In genomic region chr1:170010443-170010842, GRCh38 we compare ENCODE assay signal across 9 cellular contexts.
DNase-seq lines count a peak whose midpoint lies in the region; ATAC-seq and TF ChIP-seq lines count a peak whose summit lies in the region.
"Had no signal": no experiment of that assay in that cellular context is flagged by ENCODE, and none has a peak within 500 bp of the region (broad histone marks: within the 10 kb centered on the region; RNA-seq: fewer than 3 reads in every experiment).

No MANE protein-coding gene starts in this region.

- TF ChIP-seq CTCF in AG10803 (conservative IDR thresholded peaks at IDR 0.05; ENCODE audit: low read length) (peak; percentile 68), foreskin fibroblast (IDR thresholded peaks at IDR 0.05; ENCODE audit: low read depth, low read length) (peak; percentile 46), suprapubic skin (IDR thresholded peaks at IDR 0.05) (peak in 1 of 2 donors; percentile 17)

- no peak overlapping the region for H3K27ac ChIP-seq in GM23248
- no peak overlapping the region for H3K27ac ChIP-seq in suprapubic skin
- H3K27ac ChIP-seq: HL-60 had no signal

- H3K27me3 ChIP-seq in GM23248 (replicated peaks; ENCODE audit: insufficient read depth) (no peaks in the 10 kb centered on the region), suprapubic skin (no peaks in the 10 kb centered on the region)

- H3K4me1 ChIP-seq in GM23248 (ENCODE audit: insufficient read depth) (no peaks in the 10 kb centered on the region), suprapubic skin (no peaks in the 10 kb centered on the region)

- H3K79me2 ChIP-seq in GM23248 (ENCODE audit: insufficient read depth), result peaks cover 5% of the 10 kb centered on the region; the same call in 1 of the 2 replicates

- H3K36me3 ChIP-seq in GM23248 (ENCODE audit: low read depth) (0 out of 2 replicates have a peak, but pooled peaks cover 9% of the 10 kb centered on the region), suprapubic skin (peaks cover 6% of the 10 kb centered on the region)

- no peak overlapping the region for H3K9ac ChIP-seq in GM23248

- H3K4me3 ChIP-seq in AG10803 (ENCODE audit: low read length) (no peak overlapping the region), GM23248 (no peak overlapping the region), foreskin fibroblast (ENCODE audit: low read depth in 1 of 2, low read length in 2 of 2) (no peak overlapping the region), suprapubic skin (no peak overlapping the region)

- H4K20me1 ChIP-seq in GM23248 (ENCODE audit: insufficient read depth), result no peaks in the 10 kb centered on the region

- WGBS in GM23248 (ENCODE audit: low coverage in 1 of 2, low lambda C conversion rate in 2 of 2, missing lambda C conversion rate in 2 of 2), 2 experiments, result 3 to 9% methylated on average over 1 of the region's 1 CpG
- 36% methylated on average over 1 of the region's 1 CpG for WGBS in suprapubic skin

- no peak for TF ChIP-seq POLR2A in suprapubic skin (IDR thresholded peaks at IDR 0.05)

- H3F3A ChIP-seq in GM23248 (ENCODE audit: insufficient read depth), result no peaks in the 10 kb centered on the region

- no peaks in the 10 kb centered on the region for H3K9me3 ChIP-seq in GM23248 (ENCODE audit: low read depth)
- H3K9me3 ChIP-seq in suprapubic skin, result no peaks in the 10 kb centered on the region

- DNase-seq in AG10803 (ENCODE audit: low read depth), result peak; percentile 72
- DNase-seq in GM23248, result peak; percentile 79
- DNase-seq in RKO (ENCODE audit: low spot score), result peak; percentile 70
- DNase-seq in foreskin fibroblast, result peak; percentile 32 to 72
- DNase-seq in suprapubic skin (ENCODE audit: low spot score in 2 of 2), result no peak

- H3K4me2 ChIP-seq in GM23248 (ENCODE audit: unreplicated experiment), result no peak overlapping the region

- no peaks in the 10 kb centered on the region for H3K9me2 ChIP-seq in GM23248 (ENCODE audit: insufficient read depth)

- no peak for TF ChIP-seq EP300 in suprapubic skin (IDR thresholded peaks at IDR 0.05)

- no peak overlapping the region for H2AFZ ChIP-seq in GM23248

- in situ Hi-C loops in GM23248 (cut with MboI), result loop anchor here (10.0 to 25.0 kb wide), 2 partner anchors 527 to 654 kb away; partner anchors contain the start of genes GORAB and PRRX1

- no peak for ATAC-seq in GM21717 (IDR thresholded peaks at IDR 0.05; ENCODE audit: unreplicated experiment)
- no peak for ATAC-seq in GM19324 (IDR thresholded peaks at IDR 0.05; ENCODE audit: low FRiP score, unreplicated experiment)
- ATAC-seq in HG02763 (IDR thresholded peaks at IDR 0.05; ENCODE audit: unreplicated experiment), result no peak

Comparison
In these comparisons a context has a peak if more than half of its experiments do, and no peak if none do; other contexts are left out.
1. DNase-seq: peak in AG10803 (single experiment), GM23248 (single experiment), RKO (single experiment) and foreskin fibroblast (2 of 2); none in suprapubic skin (0 of 2).